8 cellular contexts compared by ENCODE assay signal in genomic region chr19:47093841-47094240, GRCh38. TPM values are rescaled to one million over a fixed set of nuclear protein-coding genes. Genes with fewer than 3 reads are reported as not detected.
DNase-seq lines count a peak whose midpoint lies in the region; ATAC-seq and TF ChIP-seq lines count a peak whose summit lies in the region.

No MANE protein-coding gene starts in this region.

- intact Hi-C loops in activated B cell treated with CpG ODN at 0.5 μM for 24 hours (cut with micrococcal nuclease), result loop anchor here (1.0 kb wide), 1 partner anchor 16 kb away; no protein-coding TSS in a partner anchor

- POLR2A ChIA-PET in activated B cell treated with CpG ODN at 0.5 μM for 24 hours (lab: Charles Lee), result interaction anchor here (0.6 to 6.0 kb wide), 3 partner anchors 15 to 43 kb away, joined by 3 to 97 read pairs (median 4); partner anchors contain the start of gene ZC3H4
- POLR2A ChIA-PET in HEK293T (lab: Yijun Ruan, JAX), result interaction anchor here (1.1 to 3.6 kb wide), 2 partner anchors 18 to 20 kb away, joined by 3 to 12 read pairs; partner anchors contain the start of gene ZC3H4

- peak; percentile 94 for ATAC-seq in activated B cell treated with CpG ODN at 0.5 μM for 24 hours (ENCODE audit: low read depth)
- ATAC-seq in memory B cell (ENCODE audit: low read depth), result peak; percentile 93
- ATAC-seq in HG02981 (IDR thresholded peaks at IDR 0.05; ENCODE audit: unreplicated experiment), result no peak

- H3K27ac Mint-ChIP-seq in activated B cell treated with CpG ODN at 0.5 μM for 24 hours, result peak overlapping the region; percentile 68
- H3K27ac Mint-ChIP-seq in memory B cell, result peak overlapping the region; percentile 92

- H3K27me3 Mint-ChIP-seq in activated B cell treated with CpG ODN at 0.5 μM for 24 hours, result no peaks in the 10 kb centered on the region
- H3K27me3 Mint-ChIP-seq in memory B cell, result no peaks in the 10 kb centered on the region

- no peak for TF ChIP-seq CTCF in activated B cell treated with CpG ODN at 0.5 μM for 24 hours (IDR thresholded peaks at IDR 0.05)

- H3K4me3 Mint-ChIP-seq in activated B cell treated with CpG ODN at 0.5 μM for 24 hours (peak overlapping the region; percentile 16), memory B cell (peak overlapping the region; percentile 57)

- peaks cover 66% of the 10 kb centered on the region for H3K36me3 Mint-ChIP-seq in activated B cell treated with CpG ODN at 0.5 μM for 24 hours (ENCODE audit: low read depth)
- peaks cover 19% of the 10 kb centered on the region for H3K36me3 Mint-ChIP-seq in memory B cell

- CTCF ChIA-PET in activated B cell treated with CpG ODN at 0.5 μM for 24 hours (lab: Charles Lee) (interaction anchor here (1.2 to 1.7 kb wide), 2 partner anchors 14 to 32 kb away, joined by 5 to 6 read pairs; no protein-coding TSS in a partner anchor), HEK293T (lab: Yijun Ruan, JAX) (interaction anchor here (1.1 kb wide), 1 partner anchor 15 kb away, joined by 5 read pairs; no protein-coding TSS in a partner anchor)

- H3K4me1 Mint-ChIP-seq in activated B cell treated with CpG ODN at 0.5 μM for 24 hours (peaks cover 41% of the 10 kb centered on the region), memory B cell (peaks cover 23% of the 10 kb centered on the region)

- peak; percentile 39 for DNase-seq in stimulated activated naive CD4-positive, alpha-beta T cell treated with Interleukin-2 at 50 U/mL for 16 hours (lab: John Stamatoyannopoulos, UW)
- no peak for DNase-seq in stimulated activated naive CD4-positive, alpha-beta T cell (lab: John Stamatoyannopoulos, UW)
- DNase-seq in activated B cell treated with CpG ODN at 0.5 μM for 24 hours (no peak), memory B cell (ENCODE audit: low spot score in 2 of 2) (peak; percentile 33 to 44), OCI-M1 (lab: John Stamatoyannopoulos, UW) (no peak), HEK293T (ENCODE audit: extremely low spot score) (no peak), anterior cingulate cortex (lab: John Stamatoyannopoulos, UW) (no peak)

- no peaks in the 10 kb centered on the region for H3K9me3 Mint-ChIP-seq in activated B cell treated with CpG ODN at 0.5 μM for 24 hours
- no peaks in the 10 kb centered on the region for H3K9me3 Mint-ChIP-seq in memory B cell

TF ChIP-seq in HEK293T, 16 proteins besides CTCF, POLR2A, EP300 and RAD21:
- no peak for TF ChIP-seq FOXA1 (IDR thresholded peaks at IDR 0.05)
- no peak for TF ChIP-seq LEF1 (IDR thresholded peaks at IDR 0.05; ENCODE audit: borderline replicate concordance)
- no peak for TF ChIP-seq BHLHE40 (IDR thresholded peaks at IDR 0.05; ENCODE audit: borderline replicate concordance)
- no peak for TF ChIP-seq SUZ12 (IDR thresholded peaks at IDR 0.05)
- no peak for TF ChIP-seq CTBP1 (IDR thresholded peaks at IDR 0.05; ENCODE audit: borderline replicate concordance)
- TF ChIP-seq FOXK2 (IDR thresholded peaks at IDR 0.05), result no peak
- TF ChIP-seq ELF4 (IDR thresholded peaks at IDR 0.05), result no peak
- no peak for TF ChIP-seq TARDBP (IDR thresholded peaks at IDR 0.05)
- no peak for TF ChIP-seq SP1 (IDR thresholded peaks at IDR 0.05)
- no peak for TF ChIP-seq PKNOX1 (IDR thresholded peaks at IDR 0.05)
- no peak for TF ChIP-seq ARNT (IDR thresholded peaks at IDR 0.05)
- no peak for TF ChIP-seq NFRKB (IDR thresholded peaks at IDR 0.05)
- no peak for TF ChIP-seq ZNF384 (IDR thresholded peaks at IDR 0.05)
- TF ChIP-seq HDGF (IDR thresholded peaks at IDR 0.05; ENCODE audit: borderline replicate concordance), result no peak
- TF ChIP-seq FOXM1 (IDR thresholded peaks at IDR 0.05; ENCODE audit: borderline replicate concordance), result no peak
- TF ChIP-seq L3MBTL2 (conservative IDR thresholded peaks at IDR 0.05), result no peak
TF ChIP-seq in HEK293T: peak in this region for 0.

RNA-seq across cellular contexts. Expression of gene ZC3H4, which starts 19.7 kb away (rescaled TPM):
- 83.8 and 89.1 TPM in 2 replicates for total RNA-seq in activated B cell treated with CpG ODN at 0.5 μM for 24 hours

RNA-seq across cellular contexts. Expression of gene SAE1, which starts 36.8 kb away (rescaled TPM):
- total RNA-seq in activated B cell treated with CpG ODN at 0.5 μM for 24 hours, result 64.5 and 67.4 TPM in 2 replicates

RNA-seq across cellular contexts. Expression of gene TMEM160, which starts 45.4 kb away (rescaled TPM):
- 32.0 and 32.4 TPM in 2 replicates for total RNA-seq in activated B cell treated with CpG ODN at 0.5 μM for 24 hours

Comparison
In these comparisons a context has a peak if more than half of its experiments do, and no peak if none do; other contexts are left out.
1. DNase-seq: peak in stimulated activated naive CD4-positive, alpha-beta T cell treated with Interleukin-2 at 50 U/mL for 16 hours (single experiment) and memory B cell (2 of 2); none in stimulated activated naive CD4-positive, alpha-beta T cell (0 of 6), activated B cell treated with CpG ODN at 0.5 μM for 24 hours (single experiment), OCI-M1 (single experiment), HEK293T (single experiment) and anterior cingulate cortex (0 of 58).